ENCODE assay signal across 17 cellular contexts in genomic region chr12:115267464-115267863, GRCh38.
"Had no signal": no experiment of that assay in that cellular context is flagged by ENCODE, and none has a peak within 500 bp of the region (broad histone marks: within the 10 kb centered on the region; RNA-seq: fewer than 3 reads in every experiment).

No MANE protein-coding gene starts in this region.

- H3K36me3 ChIP-seq: adrenal gland, esophagus squamous epithelium, prostate gland, sigmoid colon, spleen, upper lobe of right lung had no signal

- DNase-seq: activated CD4-positive, alpha-beta T cell treated with anti-CD3 and anti-CD28 coated beads for 36 hours; activated CD4-positive, alpha-beta T cell treated with anti-CD3 and anti-CD28 coated beads, Interleukin-2, amount 50 U/mL, for 48 hours; activated gamma-delta T cell; dermis blood vessel endothelial cell; effector memory CD4-positive, alpha-beta T cell; esophagus squamous epithelium; foreskin keratinocyte; glutamatergic neuron; hypothalamus; naive B cell; sigmoid colon; spleen; stimulated activated naive B cell treated with anti-CD40 and anti-IgM and Interleukin-4, amounts not matched to agents 10 μg/mL and 1 μg/mL and 100 μg/mL, for 72 hours; upper lobe of right lung had no signal

- ATAC-seq: activated CD4-positive, alpha-beta T cell treated with anti-CD3 and anti-CD28 coated beads for 36 hours; foreskin keratinocyte; stimulated activated naive B cell treated with anti-CD40 and anti-IgM and Interleukin-4, amounts not matched to agents 10 μg/mL and 1 μg/mL and 100 μg/mL, for 72 hours; upper lobe of right lung; WTC11 had no signal

- H3K27me3 ChIP-seq: adrenal gland, esophagus squamous epithelium, foreskin keratinocyte, sigmoid colon, spleen, upper lobe of right lung had no signal

- H3K4me1 ChIP-seq: adrenal gland, esophagus squamous epithelium, foreskin keratinocyte, prostate gland, sigmoid colon, spleen, upper lobe of right lung had no signal

- H3K27ac ChIP-seq: adrenal gland, esophagus squamous epithelium, foreskin keratinocyte, prostate gland, sigmoid colon, spleen, upper lobe of right lung had no signal

- H3K9me3 ChIP-seq: adrenal gland, esophagus squamous epithelium, prostate gland, sigmoid colon, spleen, upper lobe of right lung had no signal

- H3K4me3 ChIP-seq: adrenal gland, esophagus squamous epithelium, prostate gland, sigmoid colon, spleen, upper lobe of right lung had no signal
